7 cellular contexts compared by ENCODE assay signal in genomic region chr5:157575096-157575872, GRCh38. TPM values are rescaled to one million over a fixed set of nuclear protein-coding genes. Genes with fewer than 3 reads are reported as not detected.
DNase-seq lines count a peak whose midpoint lies in the region; TF ChIP-seq lines count a peak whose summit lies in the region.

ADAM19 (minus strand) TSS chr5:157575775; CDS start chr5:157575696, 79 bp downstream.

- H3K4me3 ChIP-seq in HL-60 (replicated peaks; ENCODE audit: insufficient read depth, low read length) (peak within 1 kb of the TSS; percentile 25), breast epithelium (peak within 1 kb of the TSS; percentile 62 to 82 (median 75)), spleen (peak within 1 kb of the TSS; percentile 55 to 90 (median 82))

- H3K36me3 ChIP-seq in breast epithelium (no peaks in the 10 kb centered on the region), spleen (peaks cover 0 to 6% (median 0%) of the 10 kb centered on the region in 6 donors)

- no peak for TF ChIP-seq POLR2A in breast epithelium (IDR thresholded peaks at IDR 0.05)
- TF ChIP-seq POLR2A in spleen (IDR thresholded peaks at IDR 0.05) = peak in 2 of 3 donors; percentile 7 to 45

- in situ Hi-C loops in GM13977 (cut with MboI; ENCODE audit: low pct_unique_long_range_greater_than_20kb, low sequenced_read_pairs, unreplicated experiment) = no loop called here

- H3K27me3 ChIP-seq in HL-60 (ENCODE audit: insufficient read depth, poor library complexity, severe bottlenecking) (peaks cover 35% of the 10 kb centered on the region), breast epithelium (peaks cover 0 to 19% of the 10 kb centered on the region in 2 donors), spleen (replicated peaks in 1 of 7) (peaks cover 0 to 11% (median 0%) of the 10 kb centered on the region in 7 donors)

- peak; percentile 84 for DNase-seq in GM13977 (ENCODE audit: low spot score)
- DNase-seq in HL-60 (ENCODE audit: low read depth in 1 of 2, low spot score in 1 of 2) = no peak
- no peak for DNase-seq in breast epithelium (ENCODE audit: low spot score in 2 of 2)
- DNase-seq in iPS-NIHi7 (ENCODE audit: extremely low spot score) = peak; percentile 85
- peak; percentile 92 for DNase-seq in spleen
- DNase-seq in cerebellar nuclear complex (lab: John Stamatoyannopoulos, UW) = no peak

- H3K9me3 ChIP-seq in breast epithelium (no peaks in the 10 kb centered on the region), spleen (no peaks in the 10 kb centered on the region)

- intact Hi-C loops in T-helper 2 cell treated with Interferon-gamma antibody and Interleukin-4, amounts not matched to agents 100 ng/mL and 5 ng/mL, for 36 hours (cut with micrococcal nuclease) = loop anchor here (1.0 to 10.0 kb wide), 3 partner anchors 23 to 250 kb away; no protein-coding TSS in a partner anchor
- intact Hi-C loops in breast epithelium (cut with DNase I; ENCODE audit: low total_unique reads) = no loop called here
- intact Hi-C loops in spleen (cut with DNase I; ENCODE audit: low total_unique reads) = no loop called here

- no peaks in the 10 kb centered on the region for H3K4me1 ChIP-seq in breast epithelium
- H3K4me1 ChIP-seq in spleen = peaks cover 22 to 68% (median 53%) of the 10 kb centered on the region in 6 donors

- H3K27ac ChIP-seq in HL-60 (replicated peaks) (no peak within 1 kb of the TSS), breast epithelium (peak within 1 kb of the TSS; percentile 42 to 71), spleen (peak within 1 kb of the TSS; percentile 78 to 95 (median 91))

- 0 to 1% (median 0%) methylated on average over 36 to 76 of the region's 76 CpGs for WGBS in spleen, 5 donors

- TF ChIP-seq CTCF in GM13977 (IDR thresholded peaks at IDR 0.05; ENCODE audit: extremely low read depth, insufficient read depth, missing control alignments) (peak; percentile 8), HL-60 (IDR thresholded peaks at IDR 0.05; ENCODE audit: insufficient read depth, low read length) (no peak), breast epithelium (IDR thresholded peaks at IDR 0.05) (no peak), spleen (IDR thresholded peaks at IDR 0.05 in 8 of 11, conservative IDR thresholded peaks at IDR 0.05 in 3 of 11) (peak in 4 of 11 experiments; percentile 43 to 54 (median 49))

RNA-seq across cellular contexts. Expression of gene ADAM19, which starts in this region (rescaled TPM):
- 313 and 314 TPM in 2 replicates for total RNA-seq in T-helper 2 cell treated with Interferon-gamma antibody and Interleukin-4, amounts not matched to agents 100 ng/mL and 5 ng/mL, for 36 hours
- 1 to 10 TPM; 1.9 to 3.6 (median 3.5) TPM for total RNA-seq in breast epithelium
- 10 to 100 TPM; 45.8 to 71.1 (median 52.9) TPM for total RNA-seq in spleen
- 10 to 100 TPM; 10.9 to 13.0 (median 11.5) TPM for polyA plus RNA-seq in spleen

Comparison
In these comparisons a context has a peak if more than half of its experiments do, and no peak if none do; other contexts are left out.
1. RNA of gene ADAM19 (total RNA-seq): 313 to 314 TPM in T-helper 2 cell treated with Interferon-gamma antibody and Interleukin-4, amounts not matched to agents 100 ng/mL and 5 ng/mL, for 36 hours and 45.8 to 71.1 TPM in spleen; 1.9 to 3.6 TPM in breast epithelium; every median in the first group is over 10 times any median in the second.
2. DNase-seq: peak in GM13977 (single experiment), iPS-NIHi7 (single experiment) and spleen (single experiment); none in HL-60 (0 of 2), breast epithelium (0 of 2) and cerebellar nuclear complex (0 of 2).
3. H3K4me3 ChIP-seq: peak in every context shown above with its lines; median percentile 82 in spleen; 75 in breast epithelium; 25 in HL-60.